9 cellular contexts compared by ENCODE assay signal in the genomic region with DNA sequence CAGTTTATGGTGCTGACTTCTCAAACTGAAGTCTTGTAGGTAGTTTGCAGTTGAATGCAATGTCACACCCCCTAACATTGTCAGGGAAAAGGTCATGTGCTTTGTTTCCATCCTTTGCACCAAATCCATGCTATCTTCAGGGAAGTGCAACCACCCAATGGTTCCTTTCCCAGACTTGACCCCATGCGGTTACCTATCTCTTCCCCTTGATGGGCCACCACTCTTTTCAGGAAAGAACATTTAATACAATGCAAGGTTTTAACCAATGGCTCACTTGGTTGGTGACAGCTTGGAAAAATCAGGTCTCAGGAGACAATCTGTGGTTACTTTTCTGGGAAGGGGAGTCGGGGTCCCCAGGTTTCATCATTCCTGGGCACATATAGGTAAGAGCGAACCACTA. TPM values are rescaled to one million over a fixed set of nuclear protein-coding genes. Genes with fewer than 3 reads are reported as not detected.
DNase-seq lines count a peak whose midpoint lies in the region; ATAC-seq, FAIRE-seq and TF ChIP-seq lines count a peak whose summit lies in the region.
"Had no signal": no experiment of that assay in that cellular context is flagged by ENCODE, and none has a peak within 500 bp of the region (broad histone marks: within the 10 kb centered on the region; RNA-seq: fewer than 3 reads in every experiment).

No MANE protein-coding gene starts in this region.

- peaks cover 52% of the 10 kb centered on the region for H3K79me2 ChIP-seq in PC-3 (ENCODE audit: low read length)

- H3K36me3 Mint-ChIP-seq in progenitor cell of endocrine pancreas (ENCODE audit: insufficient read depth) = peaks cover 3% of the 10 kb centered on the region

- BruUV-seq in PC-3 (replicated peaks; lab: Mats Ljungman, UMichigan) = no TSS peak

- POLR2A ChIA-PET in PC-3 (lab: Charles Lee; ENCODE audit: unreplicated experiment) = no interaction called here

- TF ChIP-seq CTCF in PC-3 (conservative IDR thresholded peaks at IDR 0.05; ENCODE audit: low read depth, low read length) (no peak), fibroblast of pulmonary artery (IDR thresholded peaks at IDR 0.05; ENCODE audit: low read length, missing control alignments) (no peak), progenitor cell of endocrine pancreas (IDR thresholded peaks at IDR 0.05; ENCODE audit: unreplicated experiment) (no peak)

- H3K4me3 Mint-ChIP-seq in progenitor cell of endocrine pancreas (ENCODE audit: low read depth) = peak overlapping the region; percentile 71
- H3K4me3 Mint-ChIP-seq in stimulated activated naive CD8-positive, alpha-beta T cell treated with anti-CD3 and anti-CD28 coated beads, Interleukin-15, amount 100 ng/mL, for 72 hours = peak overlapping the region in 1 of 2 donors; percentile 87

- peak overlapping the region; percentile 96 for H3K4me2 ChIP-seq in PC-3 (ENCODE audit: low read length)

- no peaks in the 10 kb centered on the region for H3K9me2 ChIP-seq in PC-3 (replicated peaks; ENCODE audit: low read length)

- DNase-seq in GM12891 (ENCODE audit: insufficient read length, low spot score) = no peak
- no peak for DNase-seq in PC-3
- DNase-seq in fibroblast of pulmonary artery (ENCODE audit: low read depth) = no peak
- no peak for DNase-seq in progenitor cell of endocrine pancreas (ENCODE audit: low spot score, unreplicated experiment)
- no peak for DNase-seq in stimulated activated naive CD8-positive, alpha-beta T cell treated with anti-CD3 and anti-CD28 coated beads, Interleukin-15, amount 100 ng/mL, for 72 hours
- no peak for DNase-seq in NCI-H2029 (lab: John Stamatoyannopoulos, UW)
- DNase-seq: stimulated activated CD4-positive, alpha-beta T cell treated with anti-CD3 and anti-CD28 coated beads, Interleukin-1b, Interleukin-23, amount 100 ng/mL, for 48 hours had no signal

- peak; percentile 66 for FAIRE-seq in GM12891 (lab: Jason Lieb, UNC)

- H3K9ac ChIP-seq in PC-3 (ENCODE audit: low read length) = no peak overlapping the region

- TF ChIP-seq POLR2A in GM12891 (IDR thresholded peaks at IDR 0.05; ENCODE audit: low read depth, low read length) = no peak

- H2AFZ ChIP-seq in PC-3 (ENCODE audit: low read length) = no peak overlapping the region

- H3K27me3 Mint-ChIP-seq in progenitor cell of endocrine pancreas = peaks cover 25% of the 10 kb centered on the region
- peaks cover 69% of the 10 kb centered on the region for H3K27me3 Mint-ChIP-seq in stimulated activated naive CD8-positive, alpha-beta T cell treated with anti-CD3 and anti-CD28 coated beads, Interleukin-15, amount 100 ng/mL, for 72 hours

- H3F3A ChIP-seq in PC-3 (ENCODE audit: low read length, unreplicated experiment) = no peaks in the 10 kb centered on the region

- no peaks in the 10 kb centered on the region for H3K9me3 Mint-ChIP-seq in progenitor cell of endocrine pancreas (ENCODE audit: low read depth)
- no peaks in the 10 kb centered on the region for H3K9me3 Mint-ChIP-seq in stimulated activated naive CD8-positive, alpha-beta T cell treated with anti-CD3 and anti-CD28 coated beads, Interleukin-15, amount 100 ng/mL, for 72 hours

- intact Hi-C loops in PC-3 (cut with micrococcal nuclease) = no loop called here

- peaks cover 22% of the 10 kb centered on the region; the same call in 1 of the 2 replicates for H4K20me1 ChIP-seq in PC-3 (ENCODE audit: low read length)

- H3K9me3 ChIP-seq in PC-3 (ENCODE audit: low read length) = no peaks in the 10 kb centered on the region

- ATAC-seq in PC-3 (no peak), HG03432 (IDR thresholded peaks at IDR 0.05; ENCODE audit: unreplicated experiment) (no peak), GM18520 (IDR thresholded peaks at IDR 0.05; ENCODE audit: unreplicated experiment) (no peak)
- no peak for ATAC-seq in stimulated activated naive CD8-positive, alpha-beta T cell treated with anti-CD3 and anti-CD28 coated beads, Interleukin-15, amount 100 ng/mL, for 72 hours

- H3K27ac Mint-ChIP-seq in progenitor cell of endocrine pancreas = no peak overlapping the region
- H3K27ac Mint-ChIP-seq in stimulated activated naive CD8-positive, alpha-beta T cell treated with anti-CD3 and anti-CD28 coated beads, Interleukin-15, amount 100 ng/mL, for 72 hours = no peak overlapping the region

- H3K27ac ChIP-seq in PC-3 (ENCODE audit: low read length) = no peak overlapping the region

- H3K27me3 ChIP-seq in PC-3 (ENCODE audit: low read length) = no peaks in the 10 kb centered on the region

- peaks cover 24% of the 10 kb centered on the region for H3K4me1 ChIP-seq in PC-3 (ENCODE audit: insufficient read depth, low read length)

- H3K4me1 Mint-ChIP-seq in progenitor cell of endocrine pancreas (ENCODE audit: low read depth) = peaks cover 20% of the 10 kb centered on the region
- H3K4me1 Mint-ChIP-seq in stimulated activated naive CD8-positive, alpha-beta T cell treated with anti-CD3 and anti-CD28 coated beads, Interleukin-15, amount 100 ng/mL, for 72 hours = peaks cover 35% of the 10 kb centered on the region

- H3K4me3 ChIP-seq in PC-3 (ENCODE audit: low read length) = peak overlapping the region; percentile 86
- peak overlapping the region; percentile 71 for H3K4me3 ChIP-seq in fibroblast of pulmonary artery (replicated peaks; ENCODE audit: low read depth, low read length)

- CTCF ChIA-PET in PC-3 (lab: Charles Lee) = interaction anchor here (1.6 kb wide), 1 partner anchor 181 kb away, joined by 3 read pairs; no protein-coding TSS in a partner anchor

- no peaks in the 10 kb centered on the region for H3K36me3 ChIP-seq in PC-3 (ENCODE audit: low read depth, low read length)

TF ChIP-seq in GM12891, 5 proteins besides CTCF, POLR2A, EP300 and RAD21:
- TF ChIP-seq SPI1 (IDR thresholded peaks at IDR 0.05; ENCODE audit: low read depth, low read length) = no peak
- TF ChIP-seq PAX5 (IDR thresholded peaks at IDR 0.05; ENCODE audit: insufficient read depth, low read length, severe bottlenecking) = no peak
- TF ChIP-seq POLR2AphosphoS5 (IDR thresholded peaks at IDR 0.05; ENCODE audit: low read depth, low read length) = no peak
- TF ChIP-seq POU2F2 (IDR thresholded peaks at IDR 0.05; ENCODE audit: low read depth, low read length) = no peak
- no peak for TF ChIP-seq TAF1 (IDR thresholded peaks at IDR 0.05; ENCODE audit: low read depth, low read length)
TF ChIP-seq in GM12891: peak in this region for 0.

RNA-seq across cellular contexts. Expression of gene ABTB2, which starts 2.1 kb away (rescaled TPM):
- polyA plus RNA-seq in GM12891 (2012; ENCODE audit: low read depth, missing spikeins) = 1.4 TPM
- total RNA-seq in PC-3 (2014; rRNA removed) = 5.2 and 10.0 TPM in 2 replicates
- total RNA-seq in progenitor cell of endocrine pancreas = 16.0 and 19.5 TPM in 2 replicates
